8 cellular contexts compared by ENCODE assay signal in genomic region chr5:181190711-181191525, GRCh38. TPM values are rescaled to one million over a fixed set of nuclear protein-coding genes. Genes with fewer than 3 reads are reported as not detected.
DNase-seq lines count a peak whose midpoint lies in the region; ATAC-seq lines count a peak whose summit lies in the region.

No MANE protein-coding gene starts in this region.

- H2AFZ ChIP-seq in neuronal stem cell (ENCODE audit: low read length): peak overlapping the region; percentile 95

- H2BK12ac ChIP-seq in neuronal stem cell (ENCODE audit: low read length): no peak overlapping the region

- H3K4me3 Mint-ChIP-seq in activated CD8-positive, alpha-beta memory T cell treated with anti-CD3 and anti-CD28 coated beads, Interleukin-2, amount 10 ng/mL, durations not matched to agents 7 days and 5 days: peak overlapping the region; percentile 98

- peak overlapping the region; percentile 97 for H3K27ac Mint-ChIP-seq in activated CD8-positive, alpha-beta memory T cell treated with anti-CD3 and anti-CD28 coated beads, Interleukin-2, amount 10 ng/mL, durations not matched to agents 7 days and 5 days

- peak overlapping the region; percentile 84 to 93 for H3K4me3 ChIP-seq in neuronal stem cell (ENCODE audit: low read length in 2 of 2)

- H3K27me3 Mint-ChIP-seq in activated CD8-positive, alpha-beta memory T cell treated with anti-CD3 and anti-CD28 coated beads, Interleukin-2, amount 10 ng/mL, durations not matched to agents 7 days and 5 days: no peaks in the 10 kb centered on the region

- no peak overlapping the region for H2BK15ac ChIP-seq in neuronal stem cell (ENCODE audit: low read length)

- H3K14ac ChIP-seq in neuronal stem cell (ENCODE audit: low read length): no peak overlapping the region

- H3K36me3 Mint-ChIP-seq in activated CD8-positive, alpha-beta memory T cell treated with anti-CD3 and anti-CD28 coated beads, Interleukin-2, amount 10 ng/mL, durations not matched to agents 7 days and 5 days: peaks cover 5% of the 10 kb centered on the region

- peaks cover 3 to 10% of the 10 kb centered on the region in 2 donors for H3K4me1 ChIP-seq in neuronal stem cell (ENCODE audit: control insufficient read depth in 2 of 2, insufficient read depth in 1 of 2, low read depth in 1 of 2, low read length in 2 of 2)

- no peaks in the 10 kb centered on the region for H3K9me3 ChIP-seq in neuronal stem cell (replicated peaks in 1 of 2; ENCODE audit: control insufficient read depth in 2 of 2, insufficient read depth in 1 of 2, low read depth in 1 of 2, low read length in 2 of 2)

- no peak overlapping the region for H3K27ac ChIP-seq in neuronal stem cell (replicated peaks; ENCODE audit: low read length)

- H3K9me3 Mint-ChIP-seq in activated CD8-positive, alpha-beta memory T cell treated with anti-CD3 and anti-CD28 coated beads, Interleukin-2, amount 10 ng/mL, durations not matched to agents 7 days and 5 days (ENCODE audit: low read depth): no peaks in the 10 kb centered on the region

- H3K23ac ChIP-seq in neuronal stem cell (ENCODE audit: low read depth, low read length, poor library complexity): peak overlapping the region; percentile 89

- no peaks in the 10 kb centered on the region for H3K36me3 ChIP-seq in neuronal stem cell (replicated peaks in 1 of 2; ENCODE audit: control insufficient read depth in 2 of 2, insufficient read depth in 2 of 2, low read length in 2 of 2)

- peak overlapping the region; percentile 99 for H3K4me2 ChIP-seq in neuronal stem cell (ENCODE audit: insufficient read depth, low read length, poor library complexity, severe bottlenecking)

- peak overlapping the region; percentile 57 for H2BK5ac ChIP-seq in neuronal stem cell (ENCODE audit: low read length)

- ATAC-seq in GM19043 (IDR thresholded peaks at IDR 0.05; ENCODE audit: low read depth, unreplicated experiment) (peak; percentile 6), HG03432 (IDR thresholded peaks at IDR 0.05; ENCODE audit: unreplicated experiment) (peak; percentile 4)
- peak; percentile 4 for ATAC-seq in activated CD8-positive, alpha-beta memory T cell treated with anti-CD3 and anti-CD28 coated beads, Interleukin-2, amount 10 ng/mL, durations not matched to agents 7 days and 5 days

- WGBS in neuronal stem cell (ENCODE audit: extremely low coverage in 2 of 2, insufficient read length in 2 of 2, insufficient replicate concordance in 1 of 2), 2 donors: no CpG with 5 or more reads among the region's 66 CpGs

- H3K4me1 Mint-ChIP-seq in activated CD8-positive, alpha-beta memory T cell treated with anti-CD3 and anti-CD28 coated beads, Interleukin-2, amount 10 ng/mL, durations not matched to agents 7 days and 5 days: peaks cover 33% of the 10 kb centered on the region

- peak; percentile 57 for DNase-seq in activated CD8-positive, alpha-beta memory T cell treated with anti-CD3 and anti-CD28 coated beads, Interleukin-2, amount 10 ng/mL, durations not matched to agents 7 days and 5 days
- DNase-seq in fibroblast of gingiva (ENCODE audit: low read depth): peak; percentile 50
- peak; percentile 70 for DNase-seq in neuronal stem cell (ENCODE audit: low spot score)
- no peak for DNase-seq in NCI-H2107 (lab: John Stamatoyannopoulos, UW)
- no peak for DNase-seq in HK-2 (ENCODE audit: unreplicated experiment)
- no peak for DNase-seq in DMS79 (lab: John Stamatoyannopoulos, UW)

- peak overlapping the region; percentile 91 for H3K9ac ChIP-seq in neuronal stem cell (ENCODE audit: low read depth, low read length, poor library complexity)

- H3K4ac ChIP-seq in neuronal stem cell (ENCODE audit: low read length): no peak overlapping the region

- peak overlapping the region; percentile 83 for H3K18ac ChIP-seq in neuronal stem cell (ENCODE audit: low read length)

- H3K79me1 ChIP-seq in neuronal stem cell (ENCODE audit: low read depth, low read length): no peaks in the 10 kb centered on the region

- H2BK120ac ChIP-seq in neuronal stem cell (ENCODE audit: low read depth, low read length): no peak overlapping the region

- CTCF ChIA-PET in activated CD8-positive, alpha-beta memory T cell treated with anti-CD3 and anti-CD28 coated beads, Interleukin-2, amount 10 ng/mL, durations not matched to agents 7 days and 5 days (lab: Charles Lee): interaction anchor here (0.7 to 9.4 kb wide), 17 partner anchors 7 to 71 kb away, joined by 3 to 129 read pairs (median 5); partner anchors contain the start of genes RACK1, TRIM41 and TRIM7

- no peak overlapping the region for H2AK5ac ChIP-seq in neuronal stem cell (ENCODE audit: low read depth, low read length)

- no peak overlapping the region for H4K8ac ChIP-seq in neuronal stem cell (ENCODE audit: low read depth, low read length)

- no peak overlapping the region for H4K91ac ChIP-seq in neuronal stem cell (ENCODE audit: low read depth, low read length, poor library complexity)

- H3K27me3 ChIP-seq in neuronal stem cell (ENCODE audit: control insufficient read depth in 3 of 3, insufficient read depth in 3 of 3, low read depth in 1 of 3, low read length in 3 of 3): peaks cover 5 to 22% (median 15%) of the 10 kb centered on the region in 3 experiments

RNA-seq across cellular contexts. Expression of gene TRIM7, which starts 14.1 kb away (rescaled TPM):
- 1 to 10 TPM; 1.6 to 1.7 TPM for total RNA-seq in activated CD8-positive, alpha-beta memory T cell treated with anti-CD3 and anti-CD28 coated beads, Interleukin-2, amount 10 ng/mL, durations not matched to agents 7 days and 5 days
- polyA plus RNA-seq in neuronal stem cell (2013, experiment 1 of 2): 0.28 TPM
- 0.28 TPM for polyA plus RNA-seq in neuronal stem cell (2013, experiment 2 of 2)

RNA-seq across cellular contexts. Expression of gene TRIM41, which starts 32.2 kb away (rescaled TPM):
- total RNA-seq in activated CD8-positive, alpha-beta memory T cell treated with anti-CD3 and anti-CD28 coated beads, Interleukin-2, amount 10 ng/mL, durations not matched to agents 7 days and 5 days: 10 to 100 TPM; 40.7 to 44.9 TPM
- polyA plus RNA-seq in neuronal stem cell (2013, experiment 1 of 2): 21.0 TPM
- polyA plus RNA-seq in neuronal stem cell (2013, experiment 2 of 2): 21.3 TPM

RNA-seq across cellular contexts. Expression of gene OR2V2, which starts 43.5 kb away (rescaled TPM):
- total RNA-seq in activated CD8-positive, alpha-beta memory T cell treated with anti-CD3 and anti-CD28 coated beads, Interleukin-2, amount 10 ng/mL, durations not matched to agents 7 days and 5 days: not detected
- polyA plus RNA-seq in neuronal stem cell (2013, experiment 1 of 2): not detected
- polyA plus RNA-seq in neuronal stem cell (2013, experiment 2 of 2): not detected

RNA-seq across cellular contexts. Expression of gene RACK1, which starts 52.8 kb away (rescaled TPM):
- 1,000 to 10,000 TPM; 1,565 to 1,861 TPM for total RNA-seq in activated CD8-positive, alpha-beta memory T cell treated with anti-CD3 and anti-CD28 coated beads, Interleukin-2, amount 10 ng/mL, durations not matched to agents 7 days and 5 days
- 3,697 TPM for polyA plus RNA-seq in neuronal stem cell (2013, experiment 1 of 2)
- polyA plus RNA-seq in neuronal stem cell (2013, experiment 2 of 2): 3,656 TPM

RNA-seq across cellular contexts. Expression of gene OR2V1, which starts 59.9 kb away (rescaled TPM):
- total RNA-seq in activated CD8-positive, alpha-beta memory T cell treated with anti-CD3 and anti-CD28 coated beads, Interleukin-2, amount 10 ng/mL, durations not matched to agents 7 days and 5 days: not detected
- not detected for polyA plus RNA-seq in neuronal stem cell (2013, experiment 1 of 2)
- polyA plus RNA-seq in neuronal stem cell (2013, experiment 2 of 2): not detected

Comparison
In these comparisons a context has a peak if more than half of its experiments do, and no peak if none do; other contexts are left out.
1. DNase-seq: peak in activated CD8-positive, alpha-beta memory T cell treated with anti-CD3 and anti-CD28 coated beads, Interleukin-2, amount 10 ng/mL, durations not matched to agents 7 days and 5 days (single experiment), fibroblast of gingiva (single experiment) and neuronal stem cell (single experiment); none in NCI-H2107 (single experiment), HK-2 (single experiment) and DMS79 (single experiment).
2. Peak in every context shown above with its lines, with median percentiles within 50 percentile points of each other: ATAC-seq.